Comparison of ENCODE assay signal across 1 cellular context in genomic region chr11:119307219-119307618, GRCh38.
A peak's percentile ranks its signal among the peaks of the same experiment; 100 is the strongest.
TF ChIP-seq lines count a peak whose summit lies in the region.

No MANE protein-coding gene starts in this region.

TF ChIP-seq in HepG2, 621 proteins besides CTCF, POLR2A, EP300 and RAD21:
- TF ChIP-seq RNF219 (CRISPR knock-in tag; IDR thresholded peaks at IDR 0.05) (no peak), CEBPB (IDR thresholded peaks at IDR 0.05; ENCODE audit: borderline replicate concordance, low read depth, low read length) (peak; percentile 14; the same call in 1 of the 2 replicates)
